ENCODE assay signal across 8 cellular contexts in the genomic region with DNA sequence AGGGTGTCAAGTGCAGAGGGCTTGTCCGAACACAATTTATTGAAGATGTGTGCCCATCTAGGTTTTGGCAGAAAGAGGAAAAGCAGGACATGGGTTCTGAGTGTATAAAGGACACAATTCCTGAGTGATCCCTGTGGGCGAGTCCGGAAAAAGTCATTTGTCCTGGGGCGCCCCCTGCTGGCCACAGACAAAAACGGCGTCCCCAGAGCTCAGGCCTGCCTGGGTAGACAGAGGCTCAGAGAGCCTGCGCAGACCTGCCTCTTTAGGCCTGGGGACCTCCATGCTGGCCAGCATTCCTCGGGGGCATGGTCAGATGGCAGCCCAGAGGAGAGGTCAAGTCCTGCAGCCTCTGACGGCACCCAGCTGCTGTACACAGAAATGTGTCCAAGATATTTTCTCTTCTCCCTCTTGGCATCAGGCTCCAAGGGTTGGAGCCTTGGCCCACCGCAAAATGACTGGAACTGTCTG.
DNase-seq lines count a peak whose midpoint lies in the region; ATAC-seq and TF ChIP-seq lines count a peak whose summit lies in the region.

No MANE protein-coding gene starts in this region.

- intact Hi-C loops in left ventricle myocardium superior (cut with micrococcal nuclease) = loop anchor here (2.0 kb wide), 1 partner anchor 115 kb away; no protein-coding TSS in a partner anchor

- no peak overlapping the region for H3K4me3 ChIP-seq in retinal pigment epithelial cell (ENCODE audit: low read length)

- TF ChIP-seq CTCF in retinal pigment epithelial cell (conservative IDR thresholded peaks at IDR 0.05; ENCODE audit: low read depth, low read length) = peak; percentile 81

- peak; percentile 4 to 13 for DNase-seq in NOMO-1 (lab: John Stamatoyannopoulos, UW; ENCODE audit: unreplicated experiment in 2 of 2)
- DNase-seq in NOMO-1 treated with dmso at 0.1 percent for 144 hours (lab: John Stamatoyannopoulos, UW; ENCODE audit: unreplicated experiment) = no peak
- DNase-seq in NAMALWA (ENCODE audit: low spot score) = peak; percentile 70
- DNase-seq in T-helper 1 cell = peak; percentile 29 to 58 (median 49)
- peak; percentile 36 for DNase-seq in amniotic epithelial cell (ENCODE audit: low read depth)
- DNase-seq in left ventricle myocardium superior = peak; percentile 82
- DNase-seq in retinal pigment epithelial cell (ENCODE audit: low read depth) = no peak

- ATAC-seq in left ventricle myocardium superior (peak; percentile 88), GM21528 (IDR thresholded peaks at IDR 0.05; ENCODE audit: low FRiP score, unreplicated experiment) (no peak)

Comparison
In these comparisons a context has a peak if more than half of its experiments do, and no peak if none do; other contexts are left out.
1. DNase-seq: peak in NOMO-1 (2 of 2), NAMALWA (single experiment), T-helper 1 cell (5 of 5), amniotic epithelial cell (single experiment) and left ventricle myocardium superior (single experiment); none in NOMO-1 treated with dmso at 0.1 percent for 144 hours (single experiment) and retinal pigment epithelial cell (single experiment).